In the genomic region with DNA sequence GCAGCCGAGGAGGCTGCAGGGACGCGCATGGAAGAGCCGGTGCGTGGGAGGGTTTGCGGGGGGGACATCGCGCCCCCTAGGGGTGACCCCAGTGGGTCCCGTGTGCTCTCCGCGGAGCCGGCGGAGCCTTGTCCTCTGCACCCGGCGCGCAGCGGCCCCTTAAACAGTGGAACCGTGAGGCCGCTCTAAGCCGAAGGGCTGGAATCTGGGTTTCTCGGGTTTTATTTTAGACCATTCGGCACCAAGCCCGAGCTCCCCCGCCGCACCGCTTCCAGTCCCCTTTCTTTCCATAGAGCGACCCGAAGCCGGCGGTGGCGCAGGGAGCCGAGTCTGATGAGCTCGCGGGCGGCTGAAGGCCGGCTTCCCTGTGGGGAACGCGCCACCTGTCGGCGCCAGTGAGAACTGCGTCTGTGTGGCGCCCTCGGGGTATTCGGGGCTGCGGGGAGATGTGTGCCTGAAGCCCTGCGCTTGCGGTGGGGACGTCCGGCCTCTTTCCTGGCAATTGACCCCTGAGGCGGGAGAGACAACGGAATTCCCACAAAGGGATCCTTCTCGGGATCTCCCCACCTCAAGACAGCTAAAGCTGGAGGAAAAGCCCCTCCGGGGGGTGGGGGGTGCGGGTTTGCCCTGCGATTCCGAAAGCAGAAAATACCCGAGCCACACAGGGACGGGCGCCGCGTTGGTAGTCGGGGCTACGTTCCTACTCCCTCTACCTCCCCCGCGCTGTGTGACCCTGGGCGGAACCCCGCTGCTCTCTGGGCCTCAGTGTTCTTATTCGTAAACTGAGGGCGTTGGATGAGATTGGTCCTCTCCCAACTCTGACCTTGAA, we compare ENCODE assay signal across 8 cellular contexts. TPM values are rescaled to one million over a fixed set of nuclear protein-coding genes. Genes with fewer than 3 reads are reported as not detected.
A peak's percentile ranks its signal among the peaks of the same experiment; 100 is the strongest.
DNase-seq lines count a peak whose midpoint lies in the region; ATAC-seq, FAIRE-seq and TF ChIP-seq lines count a peak whose summit lies in the region.

No MANE protein-coding gene starts in this region.

- ATAC-seq in GM21367 (IDR thresholded peaks at IDR 0.05; ENCODE audit: unreplicated experiment) (peak; percentile 87), omental fat pad (ENCODE audit: low FRiP score) (peak; percentile 83)

- DNase-seq in D341Med (ENCODE audit: low spot score) (peak; percentile 93), HTR-8/SVneo (ENCODE audit: insufficient read length, low spot score) (peak; percentile 65), RKO (ENCODE audit: low spot score) (peak; percentile 30), frontal cortex (ENCODE audit: low spot score in 2 of 2) (peak; percentile 90 to 94), omental fat pad (ENCODE audit: low spot score) (peak; percentile 78), superior temporal gyrus (ENCODE audit: extremely low spot score) (peak; percentile 82)
- peak; percentile 65 for DNase-seq in activated effector memory CD4-positive, alpha-beta T cell treated with Interleukin-2 at 50 U/mL for 16 hours

- FAIRE-seq in HTR-8/SVneo (lab: Jason Lieb, UNC), result no peak
- FAIRE-seq in frontal cortex (lab: Jason Lieb, UNC), result no peak

- peak in 2 of 3 donors; percentile 86 to 89 for TF ChIP-seq CTCF in omental fat pad (IDR thresholded peaks at IDR 0.05)

RNA-seq across cellular contexts. Expression of a gene that starts 8.2 kb away (rescaled TPM):
- not detected for total RNA-seq in frontal cortex
- 1 to 10 TPM in 1 of 4 donors, under 1 TPM in 3; 0.28 to 1.9 (median 0.61) TPM for total RNA-seq in omental fat pad

Comparison
In these comparisons a context has a peak if more than half of its experiments do, and no peak if none do; other contexts are left out.
1. Peak in every context shown above with its lines: DNase-seq and ATAC-seq.
2. DNase-seq: peak in every context shown above with its lines; median percentile 93 in D341Med; 92 in frontal cortex; 82 in superior temporal gyrus; 78 in omental fat pad; 65 in HTR-8/SVneo; 65 in activated effector memory CD4-positive, alpha-beta T cell treated with Interleukin-2 at 50 U/mL for 16 hours; 30 in RKO.